9 cellular contexts compared by ENCODE assay signal in the genomic region with DNA sequence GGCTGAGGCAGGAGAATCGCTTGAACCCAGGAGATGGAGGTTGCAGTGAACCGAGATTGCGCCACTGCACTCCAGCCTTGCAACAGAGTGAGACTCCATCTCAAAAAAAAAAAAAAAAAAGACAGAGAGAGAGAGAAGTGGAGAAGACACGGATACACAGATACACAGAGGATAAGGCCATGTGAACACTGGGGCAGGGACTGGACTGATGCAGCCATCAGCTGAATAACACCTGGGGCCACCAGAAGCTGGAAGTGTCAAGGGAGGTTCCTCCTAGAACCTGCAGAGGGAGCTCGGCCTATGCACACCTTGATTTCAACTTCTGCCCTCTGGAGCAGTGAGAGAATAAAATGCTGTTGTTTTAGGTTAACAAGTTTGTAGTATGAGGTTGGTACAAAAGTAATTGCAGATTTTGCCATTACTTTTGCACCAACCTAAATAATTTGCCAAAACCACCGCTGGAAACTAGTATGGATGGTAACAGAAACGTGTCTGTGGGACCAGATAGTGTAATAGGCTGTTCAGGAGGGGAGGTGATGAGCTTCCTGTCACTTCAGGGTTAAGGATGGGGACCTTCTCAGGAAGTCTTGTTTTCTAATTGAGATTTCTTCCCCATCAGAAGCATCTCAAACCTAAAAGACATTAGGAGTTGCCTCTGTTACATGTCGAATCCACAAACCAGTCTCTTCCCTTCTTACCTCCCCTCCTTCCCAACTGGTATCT. TPM values are rescaled to one million over a fixed set of nuclear protein-coding genes. Genes with fewer than 3 reads are reported as not detected.
DNase-seq lines count a peak whose midpoint lies in the region; ATAC-seq, FAIRE-seq and TF ChIP-seq lines count a peak whose summit lies in the region.
"Had no signal": no experiment of that assay in that cellular context is flagged by ENCODE, and none has a peak within 500 bp of the region (broad histone marks: within the 10 kb centered on the region; RNA-seq: fewer than 3 reads in every experiment).

No MANE protein-coding gene starts in this region.

- H3K36me3 ChIP-seq in SJCRH30 (no peaks in the 10 kb centered on the region), small intestine (ENCODE audit: control insufficient read depth in 2 of 2, insufficient read depth in 2 of 2, low read length in 2 of 2) (no peaks in the 10 kb centered on the region)

- H3K4me3 ChIP-seq in SJCRH30 (no peak overlapping the region), fibroblast of pulmonary artery (replicated peaks; ENCODE audit: low read depth, low read length) (no peak overlapping the region), small intestine (ENCODE audit: low read depth in 1 of 2, low read length in 2 of 2) (no peak overlapping the region)

- TF ChIP-seq CTCF in fibroblast of pulmonary artery (IDR thresholded peaks at IDR 0.05; ENCODE audit: low read length, missing control alignments) = peak; percentile 51

- DNase-seq in CD1c-positive myeloid dendritic cell (ENCODE audit: extremely low spot score) (peak; percentile 26), HPDE6-E6E7 (ENCODE audit: extremely low spot score) (peak; percentile 39), SJCRH30 (peak; percentile 25 to 58), fibroblast of pulmonary artery (ENCODE audit: low read depth) (peak; percentile 37), small intestine (peak; percentile 82), GM19240 (ENCODE audit: insufficient read length, low spot score) (no peak), inferior parietal cortex (ENCODE audit: extremely low spot score) (no peak)

- H3K27ac ChIP-seq in SJCRH30 (no peak overlapping the region), small intestine (ENCODE audit: low read depth in 1 of 2, low read length in 1 of 2) (no peak overlapping the region)

- no peak for FAIRE-seq in small intestine (lab: Jason Lieb, UNC)
- FAIRE-seq: endometrium had no signal

- ATAC-seq in HG03095 (IDR thresholded peaks at IDR 0.05; ENCODE audit: unreplicated experiment) = no peak

- no peaks in the 10 kb centered on the region for H3K27me3 ChIP-seq in SJCRH30
- H3K27me3 ChIP-seq in small intestine (ENCODE audit: control insufficient read depth in 2 of 2, insufficient read depth in 2 of 2, low read length in 2 of 2) = no peaks in the 10 kb centered on the region

- 51 to 65% (median 63%) methylated on average over 8 of the region's 8 CpGs for WGBS in small intestine, 3 donors

- H3K4me1 ChIP-seq in SJCRH30 (no peaks in the 10 kb centered on the region), small intestine (ENCODE audit: control insufficient read depth in 2 of 2, insufficient read depth in 1 of 2, low read depth in 1 of 2, low read length in 1 of 2) (peaks cover 0 to 12% of the 10 kb centered on the region in 2 donors)

- H3K9me3 ChIP-seq in SJCRH30 (replicated peaks) = no peaks in the 10 kb centered on the region
- H3K9me3 ChIP-seq in small intestine (ENCODE audit: control insufficient read depth, low read depth) = no peaks in the 10 kb centered on the region

RNA-seq across cellular contexts. Expression of a gene that starts 36.4 kb away (rescaled TPM):
- total RNA-seq in SJCRH30 (2014; rRNA removed; shearing (Covaris generic)) = not detected in 2 replicates
- 10 to 100 TPM in 2 of 3 donors, 1 to 10 TPM in 1; 5.8 to 54.3 (median 23.8) TPM for polyA plus RNA-seq in small intestine

RNA-seq across cellular contexts. Expression of a gene that starts 47.5 kb away (rescaled TPM):
- total RNA-seq in SJCRH30 (2014; rRNA removed; shearing (Covaris generic)) = not detected in 2 replicates
- 10 to 100 TPM in 2 of 3 donors, 1 to 10 TPM in 1; 5.1 to 28.4 (median 16.1) TPM for polyA plus RNA-seq in small intestine

Comparison
In these comparisons a context has a peak if more than half of its experiments do, and no peak if none do; other contexts are left out.
1. DNase-seq: peak in CD1c-positive myeloid dendritic cell (single experiment), HPDE6-E6E7 (single experiment), SJCRH30 (2 of 2), fibroblast of pulmonary artery (single experiment) and small intestine (single experiment); none in GM19240 (single experiment) and inferior parietal cortex (single experiment).